ENCODE assay signal across 16 cellular contexts in the genomic region with DNA sequence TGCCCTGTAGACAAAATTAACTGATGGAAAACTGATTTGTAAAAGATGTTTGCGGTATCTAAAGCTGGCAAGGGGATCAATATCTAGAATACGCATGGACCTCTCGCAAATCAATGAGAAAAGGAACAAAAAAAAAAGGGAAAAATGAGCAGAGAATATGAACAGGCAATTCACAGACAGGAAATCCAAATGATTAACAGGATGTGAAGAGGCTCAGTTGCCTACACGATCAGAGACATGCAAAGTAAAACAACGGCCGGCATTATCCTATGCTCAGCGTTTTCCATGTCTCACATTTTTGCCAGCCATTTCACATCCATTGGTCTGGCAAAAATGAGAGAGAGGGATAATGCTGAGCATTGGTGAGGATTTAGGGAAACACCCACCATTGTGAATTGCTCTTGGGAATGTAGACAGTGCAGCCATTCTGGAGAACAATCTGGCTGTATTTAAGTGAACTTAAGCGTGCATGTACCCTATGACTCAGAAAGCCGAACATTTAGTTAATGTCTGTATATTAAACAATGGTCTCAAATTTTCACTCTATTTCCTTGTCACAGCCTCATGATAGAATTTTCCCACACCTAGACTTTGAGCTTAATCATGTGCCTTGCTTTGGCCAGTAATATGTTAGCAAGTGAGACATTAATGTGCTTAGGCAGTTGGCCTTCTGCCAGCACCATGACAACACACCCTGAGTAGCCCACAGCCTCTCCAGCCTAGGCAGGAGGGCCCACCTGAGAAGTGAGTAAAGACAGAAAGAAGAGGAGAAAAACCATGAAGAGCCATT.
A peak's percentile ranks its signal among the peaks of the same experiment; 100 is the strongest.
DNase-seq lines count a peak whose midpoint lies in the region; ATAC-seq and TF ChIP-seq lines count a peak whose summit lies in the region.
"Had no signal": no experiment of that assay in that cellular context is flagged by ENCODE, and none has a peak within 500 bp of the region (broad histone marks: within the 10 kb centered on the region; RNA-seq: fewer than 3 reads in every experiment).

No MANE protein-coding gene starts in this region.

- H3K79me1 ChIP-seq in mesendoderm (ENCODE audit: low read length) = no peaks in the 10 kb centered on the region

- no peak overlapping the region for H4K5ac ChIP-seq in mesendoderm (ENCODE audit: low read length)

- no peak overlapping the region for H3K4ac ChIP-seq in mesendoderm (ENCODE audit: low read depth, low read length)

- no peaks in the 10 kb centered on the region for H3F3A ChIP-seq in PC-3 (ENCODE audit: low read length, unreplicated experiment)

- H3K27ac ChIP-seq in A673 (ENCODE audit: low read depth, low read length, poor library complexity, severe bottlenecking) (no peak overlapping the region), HEK293 (ENCODE audit: extremely low read depth, low read depth, low read length) (no peak overlapping the region), PC-3 (ENCODE audit: low read length) (peak overlapping the region; percentile 61), ascending aorta (no peak overlapping the region), vagina (no peak overlapping the region), mesendoderm (ENCODE audit: low read depth, low read length) (no peak overlapping the region)
- H3K27ac ChIP-seq: heart left ventricle, tibial nerve, VCaP had no signal

- H3K4me1 ChIP-seq in A673 (ENCODE audit: insufficient read depth, low read length, poor library complexity, severe bottlenecking) = no peaks in the 10 kb centered on the region
- H3K4me1 ChIP-seq in HEK293 (ENCODE audit: control insufficient read depth, insufficient read depth, low read length) = no peaks in the 10 kb centered on the region
- peaks cover 14% of the 10 kb centered on the region; the same call in 1 of the 2 replicates for H3K4me1 ChIP-seq in PC-3 (ENCODE audit: insufficient read depth, low read length)
- no peaks in the 10 kb centered on the region for H3K4me1 ChIP-seq in ascending aorta
- H3K4me1 ChIP-seq in vagina = no peaks in the 10 kb centered on the region
- no peaks in the 10 kb centered on the region for H3K4me1 ChIP-seq in mesendoderm (ENCODE audit: control insufficient read depth, low read depth, low read length)
- H3K4me1 ChIP-seq: heart left ventricle, tibial nerve had no signal

- peak; percentile 57 for ATAC-seq in PC-3
- ATAC-seq: GM12878; heart left ventricle; left ventricle myocardium superior; naive thymus-derived CD4-positive, alpha-beta T cell had no signal

- BruUV-seq in A673 (replicated peaks; lab: Mats Ljungman, UMichigan) (no TSS peak), PC-3 (replicated peaks; lab: Mats Ljungman, UMichigan) (no TSS peak)

- 0 out of 2 replicates have a peak overlapping the region, but pooled peaks have one; percentile 17 for H3K4me2 ChIP-seq in PC-3 (ENCODE audit: low read length)
- no peak overlapping the region for H3K4me2 ChIP-seq in mesendoderm (ENCODE audit: low read length)

- H3K23ac ChIP-seq in mesendoderm (ENCODE audit: low read length) = no peak overlapping the region

- H3K56ac ChIP-seq in mesendoderm (ENCODE audit: low read length) = no peak overlapping the region

- no peaks in the 10 kb centered on the region for H3K27me3 ChIP-seq in A673 (replicated peaks; ENCODE audit: insufficient read depth, low read depth, low read length, poor library complexity)
- H3K27me3 ChIP-seq in PC-3 (ENCODE audit: low read length) = no peaks in the 10 kb centered on the region
- no peaks in the 10 kb centered on the region for H3K27me3 ChIP-seq in ascending aorta
- H3K27me3 ChIP-seq in vagina = no peaks in the 10 kb centered on the region
- H3K27me3 ChIP-seq in mesendoderm (ENCODE audit: insufficient read depth, low read length, poor library complexity) = no peaks in the 10 kb centered on the region

- TF ChIP-seq POLR2A in vagina (IDR thresholded peaks at IDR 0.05) = no peak

- no peak overlapping the region for H2BK15ac ChIP-seq in mesendoderm (replicated peaks; ENCODE audit: low read depth)

- intact Hi-C loops in A673 (cut with micrococcal nuclease; ENCODE audit: unreplicated experiment) = no loop called here
- intact Hi-C loops in PC-3 (cut with micrococcal nuclease) = no loop called here
- intact Hi-C loops in ascending aorta (cut with DNase I) = no loop called here
- intact Hi-C loops in vagina (cut with DNase I) = loop anchor here (10.0 kb wide), 1 partner anchor 304 kb away; no protein-coding TSS in a partner anchor

- no peak overlapping the region for H3K18ac ChIP-seq in mesendoderm (ENCODE audit: low read length)

- H2BK5ac ChIP-seq in mesendoderm (ENCODE audit: low read length) = no peak overlapping the region

- H3K9me3 ChIP-seq in A673 (ENCODE audit: low read depth, low read length, poor library complexity, severe bottlenecking) (no peaks in the 10 kb centered on the region), HEK293 (ENCODE audit: control insufficient read depth, insufficient read depth, low read depth, low read length) (no peaks in the 10 kb centered on the region), PC-3 (ENCODE audit: low read length) (no peaks in the 10 kb centered on the region), ascending aorta (peaks cover 4 to 6% of the 10 kb centered on the region in 2 donors), vagina (no peaks in the 10 kb centered on the region)

- H3K9ac ChIP-seq in PC-3 (ENCODE audit: low read length) (no peak overlapping the region), mesendoderm (ENCODE audit: low read length) (no peak overlapping the region)

- no peaks in the 10 kb centered on the region for H3K9me2 ChIP-seq in PC-3 (replicated peaks; ENCODE audit: low read length)

- H4K20me1 ChIP-seq in PC-3 (ENCODE audit: low read length) = no peaks in the 10 kb centered on the region

- H4K8ac ChIP-seq in mesendoderm (ENCODE audit: low read depth, low read length) = no peak overlapping the region

- H2AK5ac ChIP-seq in mesendoderm (ENCODE audit: low read length) = no peak overlapping the region

- POLR2A ChIA-PET in A673 (lab: Charles Lee; ENCODE audit: low non-redundant PET) = interaction anchor here (0.7 kb wide), 1 partner anchor 701 kb away, joined by 3 read pairs; no protein-coding TSS in a partner anchor
- POLR2A ChIA-PET in HEK293 (lab: Yijun Ruan, JAX) = no interaction called here
- POLR2A ChIA-PET in PC-3 (lab: Charles Lee; ENCODE audit: unreplicated experiment) = no interaction called here

- TF ChIP-seq CTCF in A673 (conservative IDR thresholded peaks at IDR 0.05; ENCODE audit: low read depth, low read length) (no peak), HEK293 (tag by site-specific recombination; IDR thresholded peaks at IDR 0.05) (no peak), PC-3 (conservative IDR thresholded peaks at IDR 0.05; ENCODE audit: low read depth, low read length) (no peak), ascending aorta (IDR thresholded peaks at IDR 0.05) (no peak), vagina (IDR thresholded peaks at IDR 0.05) (no peak)

- no peak overlapping the region for H2AFZ ChIP-seq in PC-3 (ENCODE audit: low read length)

- H3K79me2 ChIP-seq in PC-3 (ENCODE audit: low read length) (no peaks in the 10 kb centered on the region), mesendoderm (ENCODE audit: control insufficient read depth, insufficient read depth, low read length) (no peaks in the 10 kb centered on the region)

- no CpG with 5 or more reads among the region's 9 CpGs for WGBS in mesendoderm (ENCODE audit: extremely low coverage, insufficient coverage, low lambda C conversion rate)

- H3K36me3 ChIP-seq in A673 (ENCODE audit: insufficient read depth, low read length, poor library complexity, severe bottlenecking) (no peaks in the 10 kb centered on the region), HEK293 (ENCODE audit: control insufficient read depth in 2 of 2, insufficient read depth in 1 of 2, low read length in 2 of 2) (no peaks in the 10 kb centered on the region), PC-3 (ENCODE audit: low read depth, low read length) (no peaks in the 10 kb centered on the region), ascending aorta (no peaks in the 10 kb centered on the region), vagina (no peaks in the 10 kb centered on the region), mesendoderm (ENCODE audit: control insufficient read depth, insufficient read depth, low read length) (no peaks in the 10 kb centered on the region)
- H3K36me3 ChIP-seq: heart left ventricle, tibial nerve had no signal

- DNase-seq in A673 (ENCODE audit: low spot score) = peak; percentile 30
- DNase-seq in PC-3 = peak; percentile 39
- peak; percentile 48 for DNase-seq in foreskin melanocyte
- no peak for DNase-seq in ascending aorta (ENCODE audit: low spot score in 2 of 2)
- DNase-seq in vagina (ENCODE audit: extremely low spot score in 2 of 2) = no peak
- DNase-seq in mesendoderm = no peak
- DNase-seq in activated CD4-positive, CD25-positive, alpha-beta regulatory T cell (lab: John Stamatoyannopoulos, UW) = no peak
- DNase-seq: heart left ventricle; left ventricle myocardium superior; naive thymus-derived CD4-positive, alpha-beta T cell; NK-92 treated with Interleukin-12 subunit alpha and Interleukin-12 subunit beta, amount 100 ng/mL, for 24 hours; stimulated activated CD4-positive, alpha-beta T cell treated with anti-CD3 and anti-CD28 coated beads, Interleukin-1b, Interleukin-23, amount 100 ng/mL, for 48 hours had no signal

- CTCF ChIA-PET in A673 (lab: Charles Lee) = no interaction called here
- CTCF ChIA-PET in HEK293 (lab: Yijun Ruan, JAX) = interaction anchor here (1.1 to 1.9 kb wide), 2 partner anchors 10 to 109 kb away, joined by 4 to 11 read pairs; no protein-coding TSS in a partner anchor
- CTCF ChIA-PET in PC-3 (lab: Charles Lee) = interaction anchor here (0.5 kb wide), 1 partner anchor 278 kb away, joined by 3 read pairs; no protein-coding TSS in a partner anchor

- no peak overlapping the region for H3K4me3 ChIP-seq in A673 (ENCODE audit: low read depth, low read length, poor library complexity, severe bottlenecking)
- no peak overlapping the region for H3K4me3 ChIP-seq in HEK293 (ENCODE audit: low read depth, low read length)
- no peak overlapping the region for H3K4me3 ChIP-seq in PC-3 (ENCODE audit: low read length)
- H3K4me3 ChIP-seq in ascending aorta = no peak overlapping the region
- H3K4me3 ChIP-seq in vagina = no peak overlapping the region
- H3K4me3 ChIP-seq in mesendoderm (ENCODE audit: low read length) = no peak overlapping the region
- H3K4me3 ChIP-seq: GM12878, heart left ventricle, tibial nerve had no signal

- H2BK120ac ChIP-seq in mesendoderm (ENCODE audit: low read depth, low read length) = no peak overlapping the region

TF ChIP-seq in HEK293, 187 proteins besides CTCF, POLR2A, EP300 and RAD21 (continues in another document):
- TF ChIP-seq EGR2 (tag by site-specific recombination; IDR thresholded peaks at IDR 0.05; ENCODE audit: low read depth) (no peak), ZNF174 (tag by site-specific recombination; IDR thresholded peaks at IDR 0.05) (no peak), ZNF354C (tag by site-specific recombination; IDR thresholded peaks at IDR 0.05; ENCODE audit: borderline replicate concordance, low read depth) (no peak)

Comparison
In these comparisons a context has a peak if more than half of its experiments do, and no peak if none do; other contexts are left out.
1. DNase-seq: peak in A673 (single experiment), PC-3 (single experiment) and foreskin melanocyte (single experiment); none in ascending aorta (0 of 2), vagina (0 of 2), mesendoderm (single experiment) and activated CD4-positive, CD25-positive, alpha-beta regulatory T cell (0 of 4).